ENCODE assay signal across 9 cellular contexts in genomic region chr11:121467965-121468364, GRCh38. TPM values are rescaled to one million over a fixed set of nuclear protein-coding genes. Genes with fewer than 3 reads are reported as not detected.
DNase-seq lines count a peak whose midpoint lies in the region; ATAC-seq, FAIRE-seq and TF ChIP-seq lines count a peak whose summit lies in the region.
"Had no signal": no experiment of that assay in that cellular context is flagged by ENCODE, and none has a peak within 500 bp of the region (broad histone marks: within the 10 kb centered on the region; RNA-seq: fewer than 3 reads in every experiment).

No MANE protein-coding gene starts in this region.

- peaks cover 0 to 1% of the 10 kb centered on the region in 2 experiments for H3K36me3 ChIP-seq in keratinocyte (ENCODE audit: control insufficient read depth in 2 of 2, extremely low read depth in 1 of 2, insufficient read depth in 2 of 2, low read length in 2 of 2)
- H3K36me3 ChIP-seq in body of pancreas (replicated peaks in 1 of 2; ENCODE audit: insufficient read depth in 1 of 2, low read depth in 2 of 2), result no peaks in the 10 kb centered on the region

- H3K4me3 ChIP-seq in keratinocyte (ENCODE audit: control insufficient read depth in 2 of 3, extremely low read depth in 1 of 3, insufficient read depth in 2 of 3, low read depth in 1 of 3, low read length in 3 of 3) (peak overlapping the region in 2 of 3 experiments; percentile 3 to 28), body of pancreas (no peak overlapping the region)

- WGBS in body of pancreas, 2 donors, result 42 to 46% methylated on average over 10 of the region's 10 CpGs

- H3K4me1 ChIP-seq in keratinocyte (ENCODE audit: control insufficient read depth, extremely low read depth, insufficient read depth, low read length) (peaks cover 52% of the 10 kb centered on the region), body of pancreas (peaks cover 28% of the 10 kb centered on the region)

- H3K27me3 ChIP-seq in keratinocyte (ENCODE audit: control insufficient read depth, extremely low read depth, insufficient read depth, low read length) (no peaks in the 10 kb centered on the region), body of pancreas (no peaks in the 10 kb centered on the region)

- dilution Hi-C loops in keratinocyte (cut with MboI; ENCODE audit: extremely low pct_ligation_motif_present, low sequenced_read_pairs), result no loop called here

- peak; percentile 56 to 67 for DNase-seq in activated CD8-positive, alpha-beta memory T cell treated with anti-CD3 and anti-CD28 coated beads for 1 hour (ENCODE audit: extremely low read depth in 1 of 2, low read depth in 1 of 2)
- DNase-seq in keratinocyte (ENCODE audit: low read depth, low spot score) (no peak), midbrain (lab: John Stamatoyannopoulos, UW) (no peak), body of pancreas (no peak)

- H3K9ac ChIP-seq in keratinocyte (ENCODE audit: control insufficient read depth, extremely low read depth, insufficient read depth, low read length), result peak overlapping the region; percentile 75
- H3K9ac ChIP-seq: parathyroid adenoma had no signal

- H3K27ac Mint-ChIP-seq in stimulated activated naive CD8-positive, alpha-beta T cell treated with anti-CD3 and anti-CD28 coated beads, Interleukin-15, Interleukin-2, amounts not matched to agents 100 ng/mL and 50 ng/mL, for 24 hours, result peak overlapping the region; percentile 97

- ATAC-seq in GM19351 (IDR thresholded peaks at IDR 0.05; ENCODE audit: unreplicated experiment) (peak; percentile 73), HG03378 (IDR thresholded peaks at IDR 0.05; ENCODE audit: unreplicated experiment) (peak; percentile 56), body of pancreas (no peak)

- no peaks in the 10 kb centered on the region for H3K9me3 ChIP-seq in keratinocyte (ENCODE audit: control insufficient read depth, low read depth, low read length)
- H3K9me3 ChIP-seq in body of pancreas, result no peaks in the 10 kb centered on the region

- H3K27me3 Mint-ChIP-seq in stimulated activated naive CD8-positive, alpha-beta T cell treated with anti-CD3 and anti-CD28 coated beads, Interleukin-15, Interleukin-2, amounts not matched to agents 100 ng/mL and 50 ng/mL, for 24 hours, result no peaks in the 10 kb centered on the region

- peak overlapping the region; percentile 95 for H3K27ac ChIP-seq in keratinocyte (ENCODE audit: control insufficient read depth, insufficient read depth, low read length)
- H3K27ac ChIP-seq in body of pancreas, result peak overlapping the region in 1 of 4 donors; percentile 79
- H3K27ac ChIP-seq: parathyroid adenoma had no signal

- no peaks in the 10 kb centered on the region for H3K79me2 ChIP-seq in keratinocyte (ENCODE audit: control insufficient read depth, insufficient read depth, low read length)
- H3K79me2 ChIP-seq: parathyroid adenoma had no signal

- peaks cover 100% of the 10 kb centered on the region for H3K4me1 Mint-ChIP-seq in stimulated activated naive CD8-positive, alpha-beta T cell treated with anti-CD3 and anti-CD28 coated beads, Interleukin-15, Interleukin-2, amounts not matched to agents 100 ng/mL and 50 ng/mL, for 24 hours (ENCODE audit: low read depth)

- H2AFZ ChIP-seq in keratinocyte (ENCODE audit: control insufficient read depth, low read length), result peak overlapping the region; percentile 38
- H2AFZ ChIP-seq: parathyroid adenoma had no signal

- no peak for TF ChIP-seq CTCF in keratinocyte (optimal IDR thresholded peaks at IDR 0.05 in 1 of 3, IDR thresholded peaks at IDR 0.05 in 1 of 3, conservative IDR thresholded peaks at IDR 0.05 in 1 of 3; ENCODE audit: extremely low read depth in 1 of 3, insufficient read depth in 2 of 3, low read length in 3 of 3)
- no peak for TF ChIP-seq CTCF in body of pancreas (IDR thresholded peaks at IDR 0.05)

- no peaks in the 10 kb centered on the region for H3K9me3 Mint-ChIP-seq in stimulated activated naive CD8-positive, alpha-beta T cell treated with anti-CD3 and anti-CD28 coated beads, Interleukin-15, Interleukin-2, amounts not matched to agents 100 ng/mL and 50 ng/mL, for 24 hours

- peaks cover 23% of the 10 kb centered on the region for H3K36me3 Mint-ChIP-seq in stimulated activated naive CD8-positive, alpha-beta T cell treated with anti-CD3 and anti-CD28 coated beads, Interleukin-15, Interleukin-2, amounts not matched to agents 100 ng/mL and 50 ng/mL, for 24 hours (ENCODE audit: low read depth)

- H3K9me1 ChIP-seq in keratinocyte (ENCODE audit: control insufficient read depth, extremely low read depth, insufficient read depth, low read length), result no peaks in the 10 kb centered on the region

- peak; percentile 86 for FAIRE-seq in keratinocyte (lab: Jason Lieb, UNC)
- FAIRE-seq: TTC549 had no signal

- intact Hi-C loops in body of pancreas (cut with DNase I), result no loop called here

- peak overlapping the region; percentile 60 for H3K4me3 Mint-ChIP-seq in stimulated activated naive CD8-positive, alpha-beta T cell treated with anti-CD3 and anti-CD28 coated beads, Interleukin-15, Interleukin-2, amounts not matched to agents 100 ng/mL and 50 ng/mL, for 24 hours

- no peaks in the 10 kb centered on the region for H4K20me1 ChIP-seq in keratinocyte (ENCODE audit: control insufficient read depth, extremely low read depth, insufficient read depth, low read length)

- TF ChIP-seq POLR2A in body of pancreas (IDR thresholded peaks at IDR 0.05), result no peak

- H3K4me2 ChIP-seq in keratinocyte (ENCODE audit: control insufficient read depth, extremely low read depth, insufficient read depth, low read depth, low read length), result peak overlapping the region; percentile 60

RNA-seq across cellular contexts. Expression of gene SORL1, which starts 15.9 kb away (rescaled TPM):
- 38.9 to 81.8 TPM (median 46.1 TPM) in 3 replicates for polyA plus RNA-seq in keratinocyte
- polyA plus RNA-seq in keratinocyte (2011; ENCODE audit: low read depth), result 6.3 TPM
- polyA plus RNA-seq in keratinocyte (2011; cell fraction: cytosol; rRNA removed), result 16.3 and 21.8 TPM in 2 replicates
- polyA plus RNA-seq in keratinocyte (2011; cell fraction: nucleus; rRNA removed), result 93.7 and 110 TPM in 2 replicates
- 7.1 and 52.3 TPM in 2 replicates for polyA plus RNA-seq in keratinocyte (2012; ENCODE audit: low replicate concordance)
- polyA minus RNA-seq in keratinocyte, result 240 to 444 TPM (median 278 TPM) in 3 replicates
- 80.4 TPM for polyA minus RNA-seq in keratinocyte (2011; cell fraction: cytosol; rRNA and poly(A)+ RNA removed)
- polyA minus RNA-seq in keratinocyte (2011; cell fraction: nucleus; rRNA and poly(A)+ RNA removed), result 253 and 438 TPM in 2 replicates
- 10 to 100 TPM; 25.1 to 26.5 TPM for total RNA-seq in body of pancreas

Comparison
In these comparisons a context has a peak if more than half of its experiments do, and no peak if none do; other contexts are left out.
1. DNase-seq: peak in activated CD8-positive, alpha-beta memory T cell treated with anti-CD3 and anti-CD28 coated beads for 1 hour (2 of 2); none in keratinocyte (single experiment), midbrain (single experiment) and body of pancreas (0 of 4).
2. H3K4me3 ChIP-seq: peak in keratinocyte (2 of 3); none in body of pancreas (0 of 2).